13 cellular contexts compared by ENCODE assay signal in the genomic region with DNA sequence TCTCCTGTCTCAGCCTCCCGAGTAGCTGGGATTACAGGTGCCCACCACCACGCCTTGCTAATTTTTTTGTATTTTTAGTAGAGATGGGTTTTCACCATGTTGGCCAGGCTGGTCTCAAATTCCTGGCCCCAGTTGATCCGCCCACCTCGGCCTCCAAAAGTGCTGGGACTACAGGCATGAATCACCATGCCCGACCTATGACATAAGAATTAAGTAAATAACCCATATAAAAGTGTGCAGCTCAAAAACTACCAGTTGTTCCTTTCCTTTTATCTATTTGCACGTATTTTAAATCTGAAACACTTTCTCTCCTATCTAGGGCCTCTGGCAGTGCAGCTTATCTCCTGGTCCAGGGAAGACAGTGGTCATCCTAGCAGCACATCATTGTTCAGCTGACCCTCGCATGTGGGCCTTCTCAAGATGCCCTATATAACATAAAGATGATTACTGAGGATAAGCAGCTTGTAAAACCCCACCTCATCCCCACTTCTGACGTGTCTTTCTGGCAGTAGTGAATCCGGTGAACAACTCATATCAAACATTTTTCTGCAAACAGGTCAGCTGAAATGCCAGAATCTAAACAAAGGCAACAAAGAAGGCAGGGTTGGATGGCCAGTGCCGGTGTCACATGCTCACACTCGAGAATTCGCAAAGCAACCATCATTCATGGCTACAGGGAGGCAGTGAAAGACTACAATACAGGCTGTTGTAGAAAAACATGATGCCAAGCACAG. TPM values are rescaled to one million over a fixed set of nuclear protein-coding genes. Genes with fewer than 3 reads are reported as not detected.
DNase-seq lines count a peak whose midpoint lies in the region; ATAC-seq and FAIRE-seq lines count a peak whose summit lies in the region.
"Had no signal": no experiment of that assay in that cellular context is flagged by ENCODE, and none has a peak within 500 bp of the region (broad histone marks: within the 10 kb centered on the region; RNA-seq: fewer than 3 reads in every experiment).

No MANE protein-coding gene starts in this region.

- no peak overlapping the region for H3K4me3 Mint-ChIP-seq in activated naive CD4-positive, alpha-beta T cell treated with anti-CD3 and anti-CD28 coated beads for 36 hours

- DNase-seq in HS-27A (ENCODE audit: low read depth) (peak; percentile 34), adipocyte (ENCODE audit: low read depth) (peak; percentile 36), globus pallidus (ENCODE audit: low spot score) (peak; percentile 80), urothelium cell line (ENCODE audit: low spot score) (peak; percentile 43)
- no peak for DNase-seq in activated naive CD4-positive, alpha-beta T cell treated with anti-CD3 and anti-CD28 coated beads for 36 hours
- DNase-seq: activated T-cell treated with anti-CD3 and anti-CD28 coated beads, Interleukin-2, amount 50 U/mL, for 48 hours; DND-41; left ventricle myocardium superior; NCI-H1092 treated with DMSO at 0.1 percent for 48 hours; Right ventricle myocardium superior had no signal

- FAIRE-seq in urothelium cell line (lab: Jason Lieb, UNC) = no peak

- H3K4me1 Mint-ChIP-seq in activated naive CD4-positive, alpha-beta T cell treated with anti-CD3 and anti-CD28 coated beads for 36 hours (ENCODE audit: low read depth) = peaks cover 7% of the 10 kb centered on the region

- H3K36me3 Mint-ChIP-seq in activated naive CD4-positive, alpha-beta T cell treated with anti-CD3 and anti-CD28 coated beads for 36 hours (ENCODE audit: low read depth) = no peaks in the 10 kb centered on the region

- peaks cover 7% of the 10 kb centered on the region for H3K4me1 ChIP-seq in adipocyte (ENCODE audit: control insufficient read depth, insufficient read depth, low read length)

- no peak overlapping the region for H3K4me3 ChIP-seq in adipocyte (ENCODE audit: low read length)

- H3K9me3 Mint-ChIP-seq in activated naive CD4-positive, alpha-beta T cell treated with anti-CD3 and anti-CD28 coated beads for 36 hours = no peaks in the 10 kb centered on the region

- intact Hi-C loops in activated naive CD4-positive, alpha-beta T cell treated with anti-CD3 and anti-CD28 coated beads for 36 hours (cut with micrococcal nuclease) = no loop called here

- no peak overlapping the region for H3K9ac ChIP-seq in adipocyte (ENCODE audit: low read length)

- CTCF ChIA-PET in activated naive CD4-positive, alpha-beta T cell treated with anti-CD3 and anti-CD28 coated beads for 36 hours (lab: Charles Lee) = interaction anchor here (1.4 to 2.6 kb wide), 3 partner anchors 9 to 130 kb away, joined by 3 to 7 read pairs (median 4); no protein-coding TSS in a partner anchor

- no peaks in the 10 kb centered on the region for H3K9me3 ChIP-seq in adipocyte (ENCODE audit: control insufficient read depth, low read length)
- H3K9me3 ChIP-seq: neutrophil had no signal

- no peak overlapping the region for H3K27ac Mint-ChIP-seq in activated naive CD4-positive, alpha-beta T cell treated with anti-CD3 and anti-CD28 coated beads for 36 hours

- H3K36me3 ChIP-seq in adipocyte (ENCODE audit: control insufficient read depth, insufficient read depth, low read length, severe bottlenecking) = peaks cover under 1% of the 10 kb centered on the region

- H3K27me3 ChIP-seq in adipocyte (replicated peaks; ENCODE audit: control insufficient read depth, insufficient read depth, low read length) = no peaks in the 10 kb centered on the region
- H3K27me3 ChIP-seq: neutrophil had no signal

- ATAC-seq in HG03354 (IDR thresholded peaks at IDR 0.05; ENCODE audit: poor library complexity, severe bottlenecking, unreplicated experiment) (no peak), HG03469 (IDR thresholded peaks at IDR 0.05; ENCODE audit: unreplicated experiment) (no peak)

- H3K27me3 Mint-ChIP-seq in activated naive CD4-positive, alpha-beta T cell treated with anti-CD3 and anti-CD28 coated beads for 36 hours (ENCODE audit: low read depth) = no peaks in the 10 kb centered on the region

RNA-seq across cellular contexts. Expression of a gene that starts 36.0 kb away (rescaled TPM):
- under 1 TPM; 0.69 to 0.79 TPM for total RNA-seq in activated naive CD4-positive, alpha-beta T cell treated with anti-CD3 and anti-CD28 coated beads for 36 hours
